In the genomic region with DNA sequence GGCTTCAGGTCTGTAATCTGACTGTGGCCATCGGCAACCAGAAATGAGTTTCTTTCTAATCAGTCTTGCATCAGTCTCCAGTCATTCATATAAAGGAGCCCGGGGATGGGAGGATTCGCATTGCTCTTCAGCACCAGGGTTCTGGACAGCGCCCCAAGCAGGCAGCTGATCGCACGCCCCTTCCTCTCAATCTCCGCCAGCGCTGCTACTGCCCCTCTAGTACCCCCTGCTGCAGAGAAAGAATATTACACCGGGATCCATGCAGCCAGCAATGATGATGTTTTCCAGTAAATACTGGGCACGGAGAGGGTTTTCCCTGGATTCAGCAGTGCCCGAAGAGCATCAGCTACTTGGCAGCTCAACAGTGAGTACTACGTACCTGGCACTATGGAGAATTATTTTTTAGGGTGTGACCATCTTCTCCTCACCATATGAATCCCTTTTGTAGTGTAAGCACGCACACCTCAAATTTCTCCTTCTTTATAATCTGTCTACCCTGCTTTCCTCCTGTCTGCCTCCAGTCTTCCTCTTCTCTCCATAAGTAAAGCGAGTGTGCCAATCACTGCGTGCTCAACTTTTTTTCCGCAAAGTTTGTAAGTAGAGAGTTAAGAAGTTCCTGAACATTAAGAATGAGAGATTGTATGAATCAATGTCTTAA, we compare ENCODE assay signal across 7 cellular contexts. TPM values are rescaled to one million over a fixed set of nuclear protein-coding genes. Genes with fewer than 3 reads are reported as not detected.
A peak's percentile ranks its signal among the peaks of the same experiment; 100 is the strongest.
DNase-seq lines count a peak whose midpoint lies in the region; ATAC-seq and TF ChIP-seq lines count a peak whose summit lies in the region.

TSS of gene TPH2 (plus strand) at position 118 of the 658 bp plus-strand sequence. CDS start at position 260, 142 bp downstream.

- H3K27ac ChIP-seq in neural cell (ENCODE audit: low read length): peak within 1 kb of the TSS; percentile 87

- no peaks in the 10 kb centered on the region for H3F3A ChIP-seq in neural cell (ENCODE audit: insufficient read depth, low read length, poor library complexity, severe bottlenecking)

- no peaks in the 10 kb centered on the region for H3K9me3 ChIP-seq in neural cell (ENCODE audit: low read length)

- H2AFZ ChIP-seq in neural cell (ENCODE audit: low read depth, low read length): no peak within 1 kb of the TSS

- DNase-seq in NCI-H2227 (lab: John Stamatoyannopoulos, UW; ENCODE audit: unreplicated experiment) (peak; percentile 93), erythroblast (lab: John Stamatoyannopoulos, UW) (peak; percentile 73 to 78)
- DNase-seq in activated CD4-positive, CD25-positive, alpha-beta regulatory T cell (lab: John Stamatoyannopoulos, UW): peak in 3 of 4 experiments; percentile 1 to 8 (median 3)

- peak; percentile 68 for TF ChIP-seq CTCF in GM12873 (IDR thresholded peaks at IDR 0.05; ENCODE audit: insufficient read depth, low read depth, low read length, missing control alignments)
- peak; percentile 63 for TF ChIP-seq CTCF in neural cell (IDR thresholded peaks at IDR 0.05; ENCODE audit: poor library complexity, severe bottlenecking)

- H3K9ac ChIP-seq in neural cell (ENCODE audit: low read length): peak within 1 kb of the TSS; percentile 30

- peak within 1 kb of the TSS; percentile 63 for H3K4me2 ChIP-seq in neural cell (ENCODE audit: low read length)

- no peaks in the 10 kb centered on the region for H3K27me3 ChIP-seq in neural cell (ENCODE audit: insufficient read depth, low read depth, low read length)

- TF ChIP-seq RAD21 in neural cell (conservative IDR thresholded peaks at IDR 0.05): peak; percentile 49

- no peaks in the 10 kb centered on the region for H4K20me1 ChIP-seq in neural cell (ENCODE audit: insufficient read depth)

- no peaks in the 10 kb centered on the region for H3K9me2 ChIP-seq in neural cell (ENCODE audit: insufficient read depth, low read length)

- no peaks in the 10 kb centered on the region for H3K79me2 ChIP-seq in neural cell (replicated peaks; ENCODE audit: insufficient read depth, low read length)

- ATAC-seq in HG02852 (IDR thresholded peaks at IDR 0.05; ENCODE audit: unreplicated experiment) (peak; percentile 58), GM21717 (IDR thresholded peaks at IDR 0.05; ENCODE audit: unreplicated experiment) (no peak)

- no peaks in the 10 kb centered on the region for H3K36me3 ChIP-seq in neural cell (ENCODE audit: insufficient read depth, low read length)

- no peak for TF ChIP-seq EP300 in neural cell (conservative IDR thresholded peaks at IDR 0.05; ENCODE audit: poor library complexity, severe bottlenecking)

- no peak for TF ChIP-seq POLR2A in erythroblast (IDR thresholded peaks at IDR 0.05; ENCODE audit: low read length)

- peak within 1 kb of the TSS; percentile 39 for H3K4me3 ChIP-seq in neural cell (ENCODE audit: low read length)

TF ChIP-seq in neural cell, 6 proteins besides CTCF, POLR2A, EP300 and RAD21:
- TF ChIP-seq POLR2AphosphoS5 (IDR thresholded peaks at IDR 0.05) (no peak), EZH2 (IDR thresholded peaks at IDR 0.05; ENCODE audit: borderline replicate concordance, insufficient read depth, low read length, poor library complexity, severe bottlenecking) (no peak), MXI1 (conservative IDR thresholded peaks at IDR 0.05; ENCODE audit: poor library complexity, severe bottlenecking) (no peak), REST (IDR thresholded peaks at IDR 0.05; ENCODE audit: borderline replicate concordance) (peak; percentile 96), SMC3 (conservative IDR thresholded peaks at IDR 0.05; ENCODE audit: poor library complexity) (peak; percentile 57), TAF1 (IDR thresholded peaks at IDR 0.05; ENCODE audit: low read depth) (no peak)

RNA-seq across cellular contexts. Expression of gene TPH2, which starts in this region (rescaled TPM):
- polyA plus RNA-seq in neural cell: 0.12 and 0.33 TPM in 2 replicates
- polyA minus RNA-seq in neural cell: 0.97 and 1.2 TPM in 2 replicates

Comparison
In these comparisons a context has a peak if more than half of its experiments do, and no peak if none do; other contexts are left out.
1. DNase-seq: peak in every context shown above with its lines; median percentile 93 in NCI-H2227; 76 in erythroblast; 3 in activated CD4-positive, CD25-positive, alpha-beta regulatory T cell.